In the genomic region with DNA sequence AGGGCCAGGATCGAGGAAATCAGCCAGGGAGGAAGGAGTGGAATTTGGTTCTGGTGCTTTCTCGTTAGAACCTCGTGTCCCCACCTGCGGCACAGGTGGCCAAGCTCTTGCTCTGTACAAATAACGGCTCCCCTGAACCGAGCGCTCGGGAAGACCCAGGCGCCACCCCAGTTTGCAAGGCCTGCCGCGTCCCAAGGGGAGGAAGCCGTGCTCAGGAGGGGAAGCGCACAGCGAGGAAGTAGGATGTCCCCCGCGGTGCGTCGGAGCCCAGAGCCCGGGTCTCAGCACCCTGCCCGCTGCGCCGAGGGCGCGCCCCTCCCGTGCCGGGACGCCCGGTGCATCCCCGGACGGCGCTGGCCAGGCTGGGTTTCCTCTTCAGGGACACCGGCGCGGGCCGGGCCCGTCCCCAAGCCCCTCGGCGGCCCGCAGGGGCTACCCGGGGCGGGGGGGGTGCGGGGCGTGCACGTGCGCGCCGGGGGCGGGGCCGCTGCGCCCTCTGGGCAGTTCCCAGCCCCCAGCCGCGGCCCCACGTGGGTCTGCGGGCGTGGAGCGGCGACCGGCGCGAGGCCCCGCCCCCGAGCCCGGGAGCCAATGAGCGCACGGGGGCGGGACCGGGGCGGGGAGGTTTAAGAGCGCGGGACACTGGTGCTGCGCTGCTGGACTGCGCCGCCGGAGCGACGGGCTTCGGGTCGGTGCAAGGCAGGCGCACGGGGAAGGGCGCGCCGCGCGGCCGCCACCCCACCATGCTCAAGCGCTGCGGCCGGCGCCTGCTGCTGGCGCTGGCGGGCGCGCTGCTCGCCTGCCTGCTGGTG, we compare ENCODE assay signal across 8 cellular contexts. TPM values are rescaled to one million over a fixed set of nuclear protein-coding genes. Genes with fewer than 3 reads are reported as not detected.
DNase-seq lines count a peak whose midpoint lies in the region; ATAC-seq and TF ChIP-seq lines count a peak whose summit lies in the region.

A gene with protein sequence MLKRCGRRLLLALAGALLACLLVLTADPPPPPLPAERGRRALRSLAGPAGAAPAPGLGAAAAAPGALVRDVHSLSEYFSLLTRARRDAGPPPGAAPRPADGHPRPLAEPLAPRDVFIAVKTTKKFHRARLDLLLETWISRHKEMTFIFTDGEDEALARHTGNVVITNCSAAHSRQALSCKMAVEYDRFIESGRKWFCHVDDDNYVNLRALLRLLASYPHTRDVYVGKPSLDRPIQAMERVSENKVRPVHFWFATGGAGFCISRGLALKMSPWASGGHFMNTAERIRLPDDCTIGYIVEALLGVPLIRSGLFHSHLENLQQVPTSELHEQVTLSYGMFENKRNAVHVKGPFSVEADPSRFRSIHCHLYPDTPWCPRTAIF (plus strand): TSS at position 656 of the 812 bp plus-strand sequence. CDS start 88 bp downstream, at position 744.

- TF ChIP-seq CTCF in colonic mucosa (IDR thresholded peaks at IDR 0.05): no peak

- H3K4me1 ChIP-seq in colonic mucosa: peaks cover 15% of the 10 kb centered on the region

- no peaks in the 10 kb centered on the region for H3K27me3 ChIP-seq in colonic mucosa

- peak; percentile 94 for DNase-seq in Ammon's horn (ENCODE audit: low spot score)
- peak; percentile 99 for DNase-seq in NCI-H510A (lab: John Stamatoyannopoulos, UW)
- DNase-seq in activated CD4-positive, alpha-beta T cell treated with anti-CD3 and anti-CD28 coated beads for 4 hours: peak; percentile 78 to 87
- DNase-seq in colonic mucosa: peak; percentile 91
- peak; percentile 88 for DNase-seq in left lobe of liver (ENCODE audit: low spot score)
- DNase-seq in stimulated activated CD4-positive, alpha-beta T cell treated with anti-CD3 and anti-CD28 coated beads, Interleukin-1b, Interleukin-23, amount 100 ng/mL, for 48 hours: peak; percentile 79

- H3K9ac ChIP-seq in colonic mucosa (ENCODE audit: low read depth in 2 of 2, low read length in 2 of 2): peak within 1 kb of the TSS; percentile 65 to 98

- peak within 1 kb of the TSS; percentile 53 for H3K4me3 ChIP-seq in colonic mucosa

- ATAC-seq in GM19043 (IDR thresholded peaks at IDR 0.05; ENCODE audit: low read depth, unreplicated experiment) (peak; percentile 68), HG03280 (IDR thresholded peaks at IDR 0.05; ENCODE audit: unreplicated experiment) (peak; percentile 88), left lobe of liver (peak; percentile 93)

- H3K36me3 ChIP-seq in colonic mucosa: no peaks in the 10 kb centered on the region

- H3K9me3 ChIP-seq in colonic mucosa: no peaks in the 10 kb centered on the region

- intact Hi-C loops in colonic mucosa (cut with DNase I): no loop called here

- H3K27ac ChIP-seq in colonic mucosa: peak within 1 kb of the TSS; percentile 82

RNA-seq across cellular contexts. Expression of the gene that starts here (rescaled TPM):
- 100 to 1,000 TPM in 1 of 2 donors, 10 to 100 TPM in 1; 61.4 to 105 TPM for total RNA-seq in colonic mucosa
- 1.2 TPM for total RNA-seq in left lobe of liver

Comparison
In these comparisons a context has a peak if more than half of its experiments do, and no peak if none do; other contexts are left out.
1. Peak in every context shown above with its lines: DNase-seq, ATAC-seq, H3K4me3 ChIP-seq and H3K27ac ChIP-seq.
2. RNA of the gene that starts here (total RNA-seq): 61.4 to 105 TPM in colonic mucosa; 1.2 TPM in left lobe of liver (single experiment); every median in the first group is over 10 times any median in the second.